In genomic region chr17:50817142-50817751, GRCh38 we compare ENCODE assay signal across 8 cellular contexts. TPM values are rescaled to one million over a fixed set of nuclear protein-coding genes. Genes with fewer than 3 reads are reported as not detected.
DNase-seq lines count a peak whose midpoint lies in the region; ATAC-seq, FAIRE-seq and TF ChIP-seq lines count a peak whose summit lies in the region.

No MANE protein-coding gene starts in this region.

- DNase-seq in GM12892 (ENCODE audit: insufficient read length) = peak; percentile 57
- peak; percentile 66 for DNase-seq in RPMI8226
- peak in 3 of 4 experiments; percentile 27 to 56 (median 40) for DNase-seq in activated naive CD4-positive, alpha-beta T cell (lab: John Stamatoyannopoulos, UW)
- peak; percentile 58 to 86 (median 84) for DNase-seq in right cardiac atrium
- peak; percentile 74 for DNase-seq in stimulated activated CD4-positive, alpha-beta T cell treated with anti-CD3 and anti-CD28 coated beads, Interleukin-15, amount 100 ng/mL, for 24 hours
- no peak for DNase-seq in NCI-H526 treated with DMSO at 0.1 percent for 48 hours (lab: John Stamatoyannopoulos, UW)

- no peaks in the 10 kb centered on the region for H3K9me3 ChIP-seq in right cardiac atrium (ENCODE audit: control insufficient read depth, low read length)

- no peaks in the 10 kb centered on the region for H3K27me3 ChIP-seq in right cardiac atrium (ENCODE audit: control insufficient read depth, insufficient read depth)

- peak; percentile 67 for FAIRE-seq in GM12892 (lab: Jason Lieb, UNC)

- H3K27ac ChIP-seq in right cardiac atrium (ENCODE audit: low read length) = no peak overlapping the region

- intact Hi-C loops in right cardiac atrium (cut with DNase I) = no loop called here

- H3K4me3 ChIP-seq in right cardiac atrium (ENCODE audit: low read length) = no peak overlapping the region

- TF ChIP-seq POLR2A in GM12892 (IDR thresholded peaks at IDR 0.05; ENCODE audit: low read depth, low read length) = no peak

- no peaks in the 10 kb centered on the region for H3K4me1 ChIP-seq in right cardiac atrium (ENCODE audit: control insufficient read depth, insufficient read depth, low read length)

- ATAC-seq in right cardiac atrium = peak; percentile 76 to 80
- ATAC-seq in HG03571 (IDR thresholded peaks at IDR 0.05; ENCODE audit: unreplicated experiment) = no peak
- no peak for ATAC-seq in GM21717 (IDR thresholded peaks at IDR 0.05; ENCODE audit: unreplicated experiment)

- 23% methylated on average over 22 of the region's 22 CpGs for WGBS in right cardiac atrium

RNA-seq across cellular contexts. Expression of gene WFIKKN2, which starts 18.1 kb away (rescaled TPM):
- not detected for polyA plus RNA-seq in GM12892 (2012; ENCODE audit: missing spikeins)
- total RNA-seq in right cardiac atrium = 1 to 10 TPM in 2 of 4 donors, under 1 TPM in 2; 0.68 to 3.0 (median 1.4) TPM
- 1.1 TPM for polyA plus RNA-seq in right cardiac atrium

RNA-seq across cellular contexts. Expression of gene TOB1, which starts 48.9 kb away (rescaled TPM):
- 13.2 TPM for polyA plus RNA-seq in GM12892 (2012; ENCODE audit: missing spikeins)
- 10 to 100 TPM; 51.0 to 73.2 (median 65.0) TPM for total RNA-seq in right cardiac atrium
- polyA plus RNA-seq in right cardiac atrium = 31.0 TPM

RNA-seq across cellular contexts. Expression of gene ANKRD40CL, which starts 49.9 kb away (rescaled TPM):
- polyA plus RNA-seq in GM12892 (2012; ENCODE audit: missing spikeins) = 0.21 TPM
- not detected for total RNA-seq in right cardiac atrium
- polyA plus RNA-seq in right cardiac atrium = not detected

Comparison
In these comparisons a context has a peak if more than half of its experiments do, and no peak if none do; other contexts are left out.
1. ATAC-seq: peak in right cardiac atrium (2 of 2); none in HG03571 (single experiment) and GM21717 (single experiment).